Comparison of ENCODE assay signal across 8 cellular contexts in the genomic region with DNA sequence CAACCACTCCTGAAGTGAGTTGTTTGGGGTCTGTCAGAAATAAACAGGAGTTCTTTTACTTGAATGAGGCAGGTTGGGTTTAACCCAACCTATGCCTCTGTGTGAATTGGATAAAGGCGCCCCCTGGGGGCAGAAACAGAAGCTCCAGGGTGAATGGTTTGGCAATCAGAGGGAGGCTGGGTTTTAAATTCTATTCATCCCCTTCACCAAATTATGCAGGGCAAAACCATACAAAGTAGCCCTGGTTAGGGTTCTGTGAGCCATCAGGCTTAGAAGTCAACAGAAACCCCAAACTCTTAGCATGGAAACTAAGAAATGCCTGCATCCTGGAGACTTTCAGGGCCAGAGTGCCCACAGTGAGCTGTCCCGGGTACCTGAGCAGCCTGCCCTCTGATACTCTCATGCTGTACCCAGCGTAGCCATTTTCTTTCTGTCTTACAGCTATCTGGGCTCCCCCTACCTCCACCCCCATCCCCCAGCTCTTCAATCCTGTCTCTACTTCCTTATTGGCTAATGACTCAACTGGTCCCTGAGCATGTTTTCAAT.
DNase-seq lines count a peak whose midpoint lies in the region; ATAC-seq and TF ChIP-seq lines count a peak whose summit lies in the region.

No MANE protein-coding gene starts in this region.

- H3K4me3 Mint-ChIP-seq in activated T-cell treated with anti-CD3 and anti-CD28 coated beads, Interleukin-2, amount 50 U/mL, for 4 hours: no peak overlapping the region
- no peak overlapping the region for H3K4me3 Mint-ChIP-seq in glutamatergic neuron (ENCODE audit: unreplicated experiment)
- no peak overlapping the region for H3K4me3 Mint-ChIP-seq in stimulated activated memory B cell treated with anti-CD40 and anti-IgM and Interleukin-4, amounts not matched to agents 10 μg/mL and 1 μg/mL and 100 μg/mL, for 72 hours

- H3K4me3 ChIP-seq in GM12865 (ENCODE audit: low read depth, low read length) (no peak overlapping the region), H7 (ENCODE audit: insufficient read depth, low read depth, low read length) (no peak overlapping the region), NT2/D1 (ENCODE audit: insufficient read length, low read depth) (no peak overlapping the region)

- H3K9ac ChIP-seq in NT2/D1 (ENCODE audit: insufficient read length, low read depth): no peak overlapping the region

- peaks cover 7% of the 10 kb centered on the region for H3K27me3 Mint-ChIP-seq in activated T-cell treated with anti-CD3 and anti-CD28 coated beads, Interleukin-2, amount 50 U/mL, for 4 hours (ENCODE audit: low read depth)
- no peaks in the 10 kb centered on the region for H3K27me3 Mint-ChIP-seq in glutamatergic neuron (ENCODE audit: unreplicated experiment)
- no peaks in the 10 kb centered on the region for H3K27me3 Mint-ChIP-seq in stimulated activated memory B cell treated with anti-CD40 and anti-IgM and Interleukin-4, amounts not matched to agents 10 μg/mL and 1 μg/mL and 100 μg/mL, for 72 hours

- TF ChIP-seq CTCF in GM12865 (IDR thresholded peaks at IDR 0.05; ENCODE audit: insufficient read depth, low read depth, low read length, missing control alignments): peak; percentile 64
- TF ChIP-seq CTCF in glutamatergic neuron (IDR thresholded peaks at IDR 0.05; ENCODE audit: partially characterized antibody, unreplicated experiment): peak; percentile 64

- H3K4me1 ChIP-seq in NT2/D1 (ENCODE audit: insufficient read depth, insufficient read length): no peaks in the 10 kb centered on the region

- DNase-seq in GM12865 (ENCODE audit: low read depth) (peak; percentile 50), H7 (peak; percentile 24), NT2/D1 (ENCODE audit: low read depth, low spot score) (peak; percentile 18), glutamatergic neuron (peak; percentile 60), smooth muscle cell of the brain vasculature (ENCODE audit: low read depth, low spot score) (peak; percentile 4), NCI-H226 (no peak)
- DNase-seq in activated T-cell treated with anti-CD3 and anti-CD28 coated beads, Interleukin-2, amount 50 U/mL, for 4 hours: peak; percentile 70

- no peaks in the 10 kb centered on the region for H3K27me3 ChIP-seq in H7 (ENCODE audit: control insufficient read depth, insufficient read depth, low read length)
- no peaks in the 10 kb centered on the region for H3K27me3 ChIP-seq in NT2/D1 (ENCODE audit: insufficient read depth, insufficient read length)

- no peaks in the 10 kb centered on the region for H3K36me3 ChIP-seq in H7 (replicated peaks; ENCODE audit: control insufficient read depth, insufficient read depth, low read length)
- H3K36me3 ChIP-seq in NT2/D1 (ENCODE audit: insufficient read depth, insufficient read length, low read length): no peaks in the 10 kb centered on the region

- H3K9me3 ChIP-seq in NT2/D1 (ENCODE audit: insufficient read depth, low read length): no peaks in the 10 kb centered on the region

- no peak overlapping the region for H3K27ac Mint-ChIP-seq in glutamatergic neuron (ENCODE audit: unreplicated experiment)
- no peak overlapping the region for H3K27ac Mint-ChIP-seq in stimulated activated memory B cell treated with anti-CD40 and anti-IgM and Interleukin-4, amounts not matched to agents 10 μg/mL and 1 μg/mL and 100 μg/mL, for 72 hours

- H3K36me3 Mint-ChIP-seq in activated T-cell treated with anti-CD3 and anti-CD28 coated beads, Interleukin-2, amount 50 U/mL, for 4 hours (ENCODE audit: insufficient read depth): no peaks in the 10 kb centered on the region
- H3K36me3 Mint-ChIP-seq in glutamatergic neuron (ENCODE audit: unreplicated experiment): no peaks in the 10 kb centered on the region
- no peaks in the 10 kb centered on the region for H3K36me3 Mint-ChIP-seq in stimulated activated memory B cell treated with anti-CD40 and anti-IgM and Interleukin-4, amounts not matched to agents 10 μg/mL and 1 μg/mL and 100 μg/mL, for 72 hours

- ATAC-seq in activated T-cell treated with anti-CD3 and anti-CD28 coated beads, Interleukin-2, amount 50 U/mL, for 4 hours: peak; percentile 76 to 85
- no peak for ATAC-seq in stimulated activated memory B cell treated with anti-CD40 and anti-IgM and Interleukin-4, amounts not matched to agents 10 μg/mL and 1 μg/mL and 100 μg/mL, for 72 hours

- H3K4me1 Mint-ChIP-seq in activated T-cell treated with anti-CD3 and anti-CD28 coated beads, Interleukin-2, amount 50 U/mL, for 4 hours (ENCODE audit: low read depth): no peaks in the 10 kb centered on the region
- peaks cover 2% of the 10 kb centered on the region for H3K4me1 Mint-ChIP-seq in glutamatergic neuron (ENCODE audit: low read depth, unreplicated experiment)
- no peaks in the 10 kb centered on the region for H3K4me1 Mint-ChIP-seq in stimulated activated memory B cell treated with anti-CD40 and anti-IgM and Interleukin-4, amounts not matched to agents 10 μg/mL and 1 μg/mL and 100 μg/mL, for 72 hours

- H3K9me3 Mint-ChIP-seq in activated T-cell treated with anti-CD3 and anti-CD28 coated beads, Interleukin-2, amount 50 U/mL, for 4 hours: no peaks in the 10 kb centered on the region
- H3K9me3 Mint-ChIP-seq in glutamatergic neuron (ENCODE audit: unreplicated experiment): no peaks in the 10 kb centered on the region
- H3K9me3 Mint-ChIP-seq in stimulated activated memory B cell treated with anti-CD40 and anti-IgM and Interleukin-4, amounts not matched to agents 10 μg/mL and 1 μg/mL and 100 μg/mL, for 72 hours: peaks cover 2% of the 10 kb centered on the region
